9 cellular contexts compared by ENCODE assay signal in the genomic region with DNA sequence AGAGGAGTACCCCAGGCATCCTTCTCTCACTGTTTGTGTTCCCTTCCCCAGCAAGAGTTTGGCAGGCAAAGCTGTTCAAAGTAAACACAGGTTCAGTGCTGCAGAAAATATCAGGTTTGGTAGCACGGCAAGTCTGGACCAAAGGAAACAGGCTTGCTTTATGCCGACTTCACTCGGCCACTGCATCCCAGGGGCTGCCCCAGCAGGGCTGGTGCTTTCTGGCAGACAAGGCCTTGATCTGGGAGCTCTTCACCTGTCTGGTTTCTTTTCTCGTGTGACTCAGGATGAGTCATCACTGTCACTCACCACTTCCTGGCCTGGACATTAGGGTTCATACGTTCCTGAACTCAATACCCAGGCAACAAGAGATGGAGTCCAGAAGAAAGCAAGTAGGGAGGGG. TPM values are rescaled to one million over a fixed set of nuclear protein-coding genes. Genes with fewer than 3 reads are reported as not detected.
DNase-seq lines count a peak whose midpoint lies in the region; ATAC-seq and TF ChIP-seq lines count a peak whose summit lies in the region.
"Had no signal": no experiment of that assay in that cellular context is flagged by ENCODE, and none has a peak within 500 bp of the region (broad histone marks: within the 10 kb centered on the region; RNA-seq: fewer than 3 reads in every experiment).

No MANE protein-coding gene starts in this region.

- H2AFZ ChIP-seq in trophoblast cell (ENCODE audit: insufficient read depth, low read length, poor library complexity): no peak overlapping the region

- H3K23ac ChIP-seq in trophoblast cell (ENCODE audit: low read length): no peak overlapping the region

- peaks cover 14 to 18% of the 10 kb centered on the region in 2 experiments for H3K4me1 ChIP-seq in trophoblast cell (ENCODE audit: control insufficient read depth in 1 of 2, insufficient read depth in 2 of 2, low read length in 2 of 2)

- H3K18ac ChIP-seq in trophoblast cell (ENCODE audit: low read length): no peak overlapping the region

- in situ Hi-C loops in astrocyte of the cerebellum (cut with HindIII; ENCODE audit: low sequenced_read_pairs): no loop called here

- DNase-seq in astrocyte of the cerebellum (ENCODE audit: low read depth) (peak; percentile 35), trophoblast cell (peak; percentile 62 to 72), UCSD-AML1 (lab: John Stamatoyannopoulos, UW; ENCODE audit: unreplicated experiment) (no peak)
- DNase-seq in effector CD4-positive, alpha-beta T cell: no peak
- DNase-seq in stimulated activated naive CD4-positive, alpha-beta T cell treated with Interleukin-2 at 50 U/mL for 16 hours (lab: John Stamatoyannopoulos, UW): no peak

- no peak overlapping the region for H3K4me2 ChIP-seq in trophoblast cell (ENCODE audit: low read length)

- H3K27me3 ChIP-seq in trophoblast cell (ENCODE audit: insufficient read depth, low read length): no peaks in the 10 kb centered on the region
- H3K27me3 ChIP-seq: Peyer's patch had no signal

- ATAC-seq in GM18505 (IDR thresholded peaks at IDR 0.05; ENCODE audit: unreplicated experiment) (peak; percentile 100), GM21447 (IDR thresholded peaks at IDR 0.05; ENCODE audit: unreplicated experiment) (peak; percentile 100), HG03521 (IDR thresholded peaks at IDR 0.05; ENCODE audit: unreplicated experiment) (peak; percentile 98)

- H2BK120ac ChIP-seq in trophoblast cell (ENCODE audit: insufficient read depth, low read length, poor library complexity): peak overlapping the region; percentile 25

- no peaks in the 10 kb centered on the region for H3K9me3 ChIP-seq in trophoblast cell (ENCODE audit: insufficient read depth, low read depth, low read length)
- H3K9me3 ChIP-seq: Peyer's patch had no signal

- no peak overlapping the region for H3K4me3 ChIP-seq in astrocyte of the cerebellum (ENCODE audit: low read depth, low read length)
- no peak overlapping the region for H3K4me3 ChIP-seq in trophoblast cell (ENCODE audit: low read depth, low read length)
- H3K4me3 ChIP-seq: Peyer's patch had no signal

- H3K79me1 ChIP-seq in trophoblast cell (ENCODE audit: low read length): peaks cover 8% of the 10 kb centered on the region

- no peak overlapping the region for H4K12ac ChIP-seq in trophoblast cell (ENCODE audit: low read depth, low read length)

- H2BK12ac ChIP-seq in trophoblast cell (ENCODE audit: low read length): no peak overlapping the region

- no peaks in the 10 kb centered on the region for H3K36me3 ChIP-seq in trophoblast cell (ENCODE audit: control insufficient read depth in 1 of 2, insufficient read depth in 2 of 2, low read length in 2 of 2)
- H3K36me3 ChIP-seq: Peyer's patch had no signal

- TF ChIP-seq POLR2A in GM18505 (IDR thresholded peaks at IDR 0.05; ENCODE audit: borderline replicate concordance, extremely low read depth, insufficient read depth, insufficient read length): no peak

- H4K8ac ChIP-seq in trophoblast cell (ENCODE audit: low read depth, low read length): no peak overlapping the region

- H3K14ac ChIP-seq in trophoblast cell (ENCODE audit: low read length): no peak overlapping the region

- H3K9ac ChIP-seq in trophoblast cell (ENCODE audit: low read length): no peak overlapping the region

- no peak for TF ChIP-seq CTCF in astrocyte of the cerebellum (IDR thresholded peaks at IDR 0.05; ENCODE audit: low read depth, low read length, missing control alignments)

- no peak overlapping the region for H2BK5ac ChIP-seq in trophoblast cell (ENCODE audit: low read depth, low read length, poor library complexity)

- H2AK5ac ChIP-seq in trophoblast cell (ENCODE audit: low read length): no peak overlapping the region

- WGBS in trophoblast cell (ENCODE audit: extremely low coverage, insufficient coverage, insufficient read length): no CpG with 5 or more reads among the region's 5 CpGs

- H4K91ac ChIP-seq in trophoblast cell (ENCODE audit: low read depth, low read length): no peak overlapping the region

- peak overlapping the region; percentile 78 for H3K27ac ChIP-seq in trophoblast cell (ENCODE audit: low read depth, low read length)

- H3K79me2 ChIP-seq in trophoblast cell (ENCODE audit: control insufficient read depth, insufficient read depth, low read length, poor library complexity): no peaks in the 10 kb centered on the region

- no peak overlapping the region for H3K4ac ChIP-seq in trophoblast cell (ENCODE audit: low read depth, low read length)

RNA-seq across cellular contexts. Expression of gene NAV2, which starts 52.6 kb away (rescaled TPM):
- 36.1 and 37.2 TPM in 2 replicates for polyA plus RNA-seq in trophoblast cell (2013)

Comparison
In these comparisons a context has a peak if more than half of its experiments do, and no peak if none do; other contexts are left out.
1. DNase-seq: peak in astrocyte of the cerebellum (single experiment) and trophoblast cell (2 of 2); none in effector CD4-positive, alpha-beta T cell (single experiment), UCSD-AML1 (single experiment) and stimulated activated naive CD4-positive, alpha-beta T cell treated with Interleukin-2 at 50 U/mL for 16 hours (single experiment).
2. Peak in every context shown above with its lines, with median percentiles within 50 percentile points of each other: ATAC-seq.